ENCODE assay signal across 24 cellular contexts in the genomic region with DNA sequence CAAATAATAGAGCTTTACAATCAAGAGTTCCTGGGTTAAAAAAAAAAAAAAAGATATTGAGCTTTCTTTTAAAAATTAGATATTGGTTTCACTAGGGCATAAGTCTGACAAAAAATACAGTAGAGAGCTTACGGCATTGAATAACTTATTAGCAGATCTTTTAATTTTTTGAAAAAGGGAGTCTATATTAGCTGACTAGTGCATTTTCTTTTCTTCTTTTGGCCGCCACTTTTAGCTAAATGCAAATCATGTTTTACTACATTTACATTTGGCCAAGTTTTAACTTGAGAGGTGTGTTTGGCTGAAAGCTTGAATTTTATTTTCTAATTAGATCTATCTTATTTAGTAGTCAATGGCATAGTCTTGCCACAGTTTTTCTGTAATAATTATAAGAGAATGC. TPM values are rescaled to one million over a fixed set of nuclear protein-coding genes. Genes with fewer than 3 reads are reported as not detected.
DNase-seq lines count a peak whose midpoint lies in the region; ATAC-seq, FAIRE-seq and TF ChIP-seq lines count a peak whose summit lies in the region.
"Had no signal": no experiment of that assay in that cellular context is flagged by ENCODE, and none has a peak within 500 bp of the region (broad histone marks: within the 10 kb centered on the region; RNA-seq: fewer than 3 reads in every experiment).

No MANE protein-coding gene starts in this region.

- no peak for ATAC-seq in HepG2
- no peak for ATAC-seq in right lobe of liver
- no peak for ATAC-seq in WTC11
- no peak for ATAC-seq in esophagus mucosa
- no peak for ATAC-seq in GM19395 (IDR thresholded peaks at IDR 0.05; ENCODE audit: unreplicated experiment)
- no peak for ATAC-seq in HG02840 (IDR thresholded peaks at IDR 0.05; ENCODE audit: low FRiP score, unreplicated experiment)

- POLR2A ChIA-PET in HepG2 (lab: Yijun Ruan, JAX) (no interaction called here), WTC11 (lab: Charles Lee) (interaction anchor here (0.6 to 1.8 kb wide), 9 partner anchors 8 to 546 kb away, joined by 3 to 30 read pairs (median 4); a partner anchor contains a TSS)

- in situ Hi-C loops in HepG2 (cut with HindIII; ENCODE audit: extremely low pct_ligation_motif_present, low pct_unique_long_range_greater_than_20kb): no loop called here

- intact Hi-C loops in HepG2 (cut with micrococcal nuclease; ENCODE audit: unreplicated experiment) (no loop called here), right lobe of liver (cut with DNase I) (no loop called here)

- H3K9me3 Mint-ChIP-seq in WTC11: no peaks in the 10 kb centered on the region

- no peak for TF ChIP-seq RAD21 in HepG2 (CRISPR knock-in tag; IDR thresholded peaks at IDR 0.05)

- H3K4me1 Mint-ChIP-seq in WTC11: peaks cover 42% of the 10 kb centered on the region

- DNase-seq in HepG2 (ENCODE audit: low spot score): no peak
- no peak for DNase-seq in right lobe of liver
- no peak for DNase-seq in WTC11 (ENCODE audit: low spot score)
- DNase-seq in DMS53 (lab: John Stamatoyannopoulos, UW): no peak
- DNase-seq: DMS153, GM23248, HCEC 1CT, MV-4-11, NCI-H1105, NCI-H1436 treated with DMSO at 0.1 percent for 48 hours, NCI-H187 treated with DMSO at 0.1 percent for 48 hours, NCI-H2171 treated with DMSO at 0.1 percent for 48 hours, NCI-H345, NCI-H510A treated with DMSO at 0.1 percent for 48 hours, NCI-H774, SIG-M5, SK-N-SH had no signal

- TF ChIP-seq CTCF in HepG2 (CRISPR knock-in tag; IDR thresholded peaks at IDR 0.05): no peak
- TF ChIP-seq CTCF in right lobe of liver (IDR thresholded peaks at IDR 0.05): no peak
- TF ChIP-seq CTCF in WTC11 (IDR thresholded peaks at IDR 0.05): no peak

- H3K27me3 ChIP-seq in HepG2 (ENCODE audit: control insufficient read depth in 1 of 2, insufficient read depth in 2 of 2, low read length in 2 of 2): no peaks in the 10 kb centered on the region; a peak in 1 of 5 replicates
- no peaks in the 10 kb centered on the region for H3K27me3 ChIP-seq in right lobe of liver
- no peaks in the 10 kb centered on the region for H3K27me3 ChIP-seq in iPS-20b (ENCODE audit: insufficient read depth, low read length)

- H2AFZ ChIP-seq in HepG2 (ENCODE audit: low read length): no peak overlapping the region
- H2AFZ ChIP-seq: GM23248 had no signal

- BruUV-seq in HepG2 (replicated peaks; lab: Mats Ljungman, UMichigan): no TSS peak

- H3K27me3 Mint-ChIP-seq in WTC11 (ENCODE audit: low read depth): no peaks in the 10 kb centered on the region
- H3K27me3 Mint-ChIP-seq: B cell had no signal

- FAIRE-seq in HepG2 (lab: Jason Lieb, UNC): no peak
- FAIRE-seq: RCC 7860 had no signal

- H3K4me1 ChIP-seq in HepG2 (ENCODE audit: insufficient read depth, low read length): no peaks in the 10 kb centered on the region
- no peaks in the 10 kb centered on the region for H3K4me1 ChIP-seq in right lobe of liver
- H3K4me1 ChIP-seq in iPS-20b (ENCODE audit: insufficient read depth, low read length): peaks cover 14% of the 10 kb centered on the region

- H3K36me3 Mint-ChIP-seq in WTC11: no peaks in the 10 kb centered on the region

- H3K4me2 ChIP-seq in HepG2 (ENCODE audit: low read depth, low read length): no peak overlapping the region
- H3K4me2 ChIP-seq: SK-N-SH had no signal

- TF ChIP-seq POLR2A in HepG2 (IDR thresholded peaks at IDR 0.05; ENCODE audit: insufficient read depth in 1 of 2, low read depth in 2 of 2, low read length in 2 of 2) (no peak), right lobe of liver (IDR thresholded peaks at IDR 0.05) (no peak)

- H3K27ac ChIP-seq in HepG2 (ENCODE audit: extremely low read length, insufficient read depth, low read length): no peak overlapping the region
- H3K27ac ChIP-seq in right lobe of liver: no peak overlapping the region
- H3K27ac ChIP-seq in iPS-20b (ENCODE audit: low read length): peak overlapping the region; percentile 33
- H3K27ac ChIP-seq: 22Rv1, GM23248 had no signal

- H3K27ac Mint-ChIP-seq in WTC11: peak overlapping the region; percentile 96
- H3K27ac Mint-ChIP-seq: B cell had no signal

- H3K36me3 ChIP-seq in HepG2 (replicated peaks in 1 of 2; ENCODE audit: control insufficient read depth in 1 of 2, insufficient read depth in 2 of 2, low read length in 2 of 2): no peaks in the 10 kb centered on the region
- no peaks in the 10 kb centered on the region for H3K36me3 ChIP-seq in right lobe of liver
- no peaks in the 10 kb centered on the region for H3K36me3 ChIP-seq in iPS-20b (ENCODE audit: insufficient read depth, low read depth, low read length)

- H3K79me2 ChIP-seq in HepG2 (ENCODE audit: insufficient read depth, low read length): no peaks in the 10 kb centered on the region

- no peak for TF ChIP-seq EP300 in HepG2 (IDR thresholded peaks at IDR 0.05; ENCODE audit: low read depth in 2 of 2, low read length in 2 of 2)
- TF ChIP-seq EP300 in HepG2 (CRISPR knock-in tag; IDR thresholded peaks at IDR 0.05; ENCODE audit: borderline replicate concordance): no peak

- H3K9me3 ChIP-seq in HepG2 (ENCODE audit: low read length) (no peaks in the 10 kb centered on the region), right lobe of liver (no peaks in the 10 kb centered on the region), iPS-20b (ENCODE audit: insufficient read depth, low read depth, low read length) (no peaks in the 10 kb centered on the region)
- H3K9me3 ChIP-seq: SK-N-SH had no signal

- H3K9ac ChIP-seq in HepG2 (ENCODE audit: insufficient read depth, low read depth, low read length) (no peak overlapping the region), iPS-20b (ENCODE audit: low read depth, low read length) (peak overlapping the region; percentile 13; the same call in 1 of the 2 replicates)
- H3K9ac ChIP-seq: GM23248, SK-N-SH had no signal

- no peaks in the 10 kb centered on the region for H4K20me1 ChIP-seq in HepG2 (ENCODE audit: insufficient read depth, low read length)

- CTCF ChIA-PET in HepG2 (lab: Yijun Ruan, JAX; ENCODE audit: low intra/inter-chr PET ratio, low total read pairs): no interaction called here
- CTCF ChIA-PET in WTC11 (lab: Charles Lee): interaction anchor here (0.6 to 1.3 kb wide), 13 partner anchors 8 to 622 kb away, joined by 3 to 9 read pairs (median 3); a partner anchor contains a TSS

- H3K4me3 Mint-ChIP-seq in WTC11: peak overlapping the region; percentile 37
- H3K4me3 Mint-ChIP-seq: B cell had no signal

- WGBS in HepG2 (ENCODE audit: low lambda C conversion rate): 71% methylated on average over 2 of the region's 2 CpGs
- 100% methylated on average over 2 of the region's 2 CpGs for WGBS in right lobe of liver (ENCODE audit: insufficient coverage, low coverage, low lambda C conversion rate, missing lambda C conversion rate)

- H3K4me3 ChIP-seq in HepG2 (replicated peaks in 1 of 3; ENCODE audit: insufficient read depth in 1 of 3, low read depth in 2 of 3, low read length in 3 of 3) (no peak overlapping the region), right lobe of liver (no peak overlapping the region), iPS-20b (ENCODE audit: low read length) (no peak overlapping the region; the same call in 1 of the 2 replicates)
- H3K4me3 ChIP-seq: GM23248 had no signal

TF ChIP-seq in HepG2, 621 proteins besides CTCF, POLR2A, EP300 and RAD21 (continues in another document):
- TF ChIP-seq ZNF552 (CRISPR knock-in tag; IDR thresholded peaks at IDR 0.05; ENCODE audit: borderline replicate concordance) (no peak), PCBP1 (IDR thresholded peaks at IDR 0.05; ENCODE audit: borderline replicate concordance, low read depth, low read length) (no peak), MAFF (IDR thresholded peaks at IDR 0.05; ENCODE audit: low read depth, low read length) (peak; percentile 46; the same call in 1 of the 2 replicates), ELF4 (CRISPR knock-in tag; IDR thresholded peaks at IDR 0.05; ENCODE audit: borderline replicate concordance) (no peak)

TF ChIP-seq in WTC11, 78 proteins besides CTCF, POLR2A, EP300 and RAD21 (continues in another document):
- no peak for TF ChIP-seq EMX1 (CRISPR knock-in tag; IDR thresholded peaks at IDR 0.05)
- TF ChIP-seq IRF2 (CRISPR knock-in tag; IDR thresholded peaks at IDR 0.05; ENCODE audit: borderline replicate concordance, low read depth): no peak
- no peak for TF ChIP-seq JUN (CRISPR knock-in tag; IDR thresholded peaks at IDR 0.05)

RNA-seq across cellular contexts. Expression of a gene that starts 43.4 kb away (rescaled TPM):
- total RNA-seq in HepG2 (2016; rRNA removed; fragmentation: Illumina TruSeq; extraction: Trizol) (7.4 and 9.8 TPM in 2 replicates), right lobe of liver (10 to 100 TPM in 3 of 6 experiments, 1 to 10 TPM in 3; 9.4 to 14.7 (median 10.5) TPM), WTC11 (2021) (44.3 to 63.2 TPM (median 47.4 TPM) in 3 replicates), esophagus mucosa (11.8 TPM)
- total RNA-seq in HepG2 (2016; cell fraction: cytosol; rRNA removed; fragmentation: Illumina TruSeq; extraction: Trizol; ENCODE audit: low read depth): 4.1 and 5.1 TPM in 2 replicates
- total RNA-seq in HepG2 (2016; cell fraction: insoluble cytoplasmic fraction; rRNA removed; fragmentation: Illumina TruSeq; extraction: Trizol): 7.1 and 7.9 TPM in 2 replicates
- 12.8 and 12.9 TPM in 2 replicates for total RNA-seq in HepG2 (2016; cell fraction: membrane; rRNA removed; fragmentation: Illumina TruSeq; extraction: Trizol)
- total RNA-seq in HepG2 (2016; cell fraction: nucleus; rRNA removed; fragmentation: Illumina TruSeq; extraction: Trizol): 9.3 and 9.6 TPM in 2 replicates
- 21.4 and 25.1 TPM in 2 replicates for polyA plus RNA-seq in HepG2 (2011; rRNA removed)
- polyA plus RNA-seq in HepG2 (2011; cell fraction: cytosol; rRNA removed): 23.5 and 27.7 TPM in 2 replicates
- 13.8 and 14.2 TPM in 2 replicates for polyA plus RNA-seq in HepG2 (2011; cell fraction: nucleus; rRNA removed)
- 8.4 and 9.8 TPM in 2 replicates for polyA plus RNA-seq in HepG2 (2012)
- 4.9 and 5.4 TPM in 2 replicates for polyA plus RNA-seq in HepG2 (2016; cell fraction: cytosol; fragmentation: Illumina TruSeq; extraction: Trizol; ENCODE audit: low read depth)
- 12.2 and 12.8 TPM in 2 replicates for polyA plus RNA-seq in HepG2 (2016; cell fraction: insoluble cytoplasmic fraction; fragmentation: Illumina TruSeq; extraction: Trizol; ENCODE audit: low read depth)
- 11.6 and 12.5 TPM in 2 replicates for polyA plus RNA-seq in HepG2 (2016; cell fraction: membrane; fragmentation: Illumina TruSeq; extraction: Trizol; ENCODE audit: low read depth)
- 16.3 and 17.0 TPM in 2 replicates for polyA plus RNA-seq in HepG2 (2016; cell fraction: nucleus; fragmentation: Illumina TruSeq; extraction: Trizol; ENCODE audit: insufficient read depth, low read depth)
- polyA minus RNA-seq in HepG2 (2011; rRNA and poly(A)+ RNA removed; ENCODE audit: low replicate concordance): 7.9 and 33.9 TPM in 2 replicates
- 11.2 and 12.0 TPM in 2 replicates for polyA minus RNA-seq in HepG2 (2011; cell fraction: cytosol; rRNA and poly(A)+ RNA removed)
- polyA minus RNA-seq in HepG2 (2011; cell fraction: nucleus; rRNA and poly(A)+ RNA removed): 12.7 and 13.4 TPM in 2 replicates
